8 cellular contexts compared by ENCODE assay signal in genomic region chr16:86510465-86511261, GRCh38. TPM values are rescaled to one million over a fixed set of nuclear protein-coding genes. Genes with fewer than 3 reads are reported as not detected.
DNase-seq lines count a peak whose midpoint lies in the region; ATAC-seq and TF ChIP-seq lines count a peak whose summit lies in the region.

Gene FOXF1 (plus strand): TSS chr16:86510527. CDS start chr16:86510570, 43 bp downstream.

- CTCF ChIA-PET in PC-3 (lab: Charles Lee): no interaction called here

- H3K4me2 ChIP-seq in PC-3 (ENCODE audit: low read length): peak within 1 kb of the TSS; percentile 86

- no peak for TF ChIP-seq EP300 in esophagus muscularis mucosa (IDR thresholded peaks at IDR 0.05)

- intact Hi-C loops in PC-3 (cut with micrococcal nuclease): no loop called here
- intact Hi-C loops in esophagus muscularis mucosa (cut with DNase I): loop anchor here (5.0 kb wide), 1 partner anchor 313 kb away; no protein-coding TSS in a partner anchor

- H3K79me2 ChIP-seq in PC-3 (ENCODE audit: low read length): no peaks in the 10 kb centered on the region

- in situ Hi-C loops in Caki2 (cut with HindIII; ENCODE audit: low pct_unique_long_range_greater_than_20kb, low sequenced_read_pairs): loop anchor here (25.0 kb wide), 1 partner anchor 423 kb away; no protein-coding TSS in a partner anchor

- POLR2A ChIA-PET in PC-3 (lab: Charles Lee; ENCODE audit: unreplicated experiment): no interaction called here

- DNase-seq in Caki2 (ENCODE audit: low read depth) (peak; percentile 18), PC-3 (no peak), esophagus muscularis mucosa (ENCODE audit: extremely low spot score) (no peak), NCI-H1092 treated with DMSO at 0.1 percent for 48 hours (lab: John Stamatoyannopoulos, UW) (no peak)
- no peak for DNase-seq in activated effector memory CD4-positive, alpha-beta T cell treated with Interleukin-2 at 50 U/mL for 16 hours

- TF ChIP-seq CTCF in PC-3 (conservative IDR thresholded peaks at IDR 0.05; ENCODE audit: low read depth, low read length): no peak
- TF ChIP-seq CTCF in esophagus muscularis mucosa (IDR thresholded peaks at IDR 0.05): peak in 1 of 3 experiments; percentile 16

- no peak for TF ChIP-seq POLR2A in esophagus muscularis mucosa (IDR thresholded peaks at IDR 0.05; ENCODE audit: low read depth)

- no peaks in the 10 kb centered on the region for H4K20me1 ChIP-seq in PC-3 (ENCODE audit: low read length)

- WGBS in esophagus muscularis mucosa: 0% methylated on average over 29 of the region's 89 CpGs

- H3K9me3 ChIP-seq in PC-3 (ENCODE audit: low read length): no peaks in the 10 kb centered on the region
- H3K9me3 ChIP-seq in esophagus muscularis mucosa: no peaks in the 10 kb centered on the region
- H3K9me3 ChIP-seq in neuron (ENCODE audit: low read length): no peaks in the 10 kb centered on the region

- no peak for ATAC-seq in PC-3
- no peak for ATAC-seq in HG03469 (IDR thresholded peaks at IDR 0.05; ENCODE audit: unreplicated experiment)
- no peak for ATAC-seq in GM21367 (IDR thresholded peaks at IDR 0.05; ENCODE audit: unreplicated experiment)

- no peaks in the 10 kb centered on the region for H3K9me2 ChIP-seq in PC-3 (replicated peaks; ENCODE audit: low read length)

- H3K27me3 ChIP-seq in PC-3 (ENCODE audit: low read length) (peaks cover 72% of the 10 kb centered on the region), esophagus muscularis mucosa (peaks cover 0 to 68% (median 0%) of the 10 kb centered on the region in 4 donors), neuron (ENCODE audit: insufficient read depth, low read length) (peaks cover 94% of the 10 kb centered on the region)

- H3K4me1 ChIP-seq in PC-3 (ENCODE audit: insufficient read depth, low read length) (no peaks in the 10 kb centered on the region), esophagus muscularis mucosa (peaks cover 36 to 48% (median 41%) of the 10 kb centered on the region in 4 donors), neuron (ENCODE audit: insufficient read depth, low read length) (no peaks in the 10 kb centered on the region)

- H3K36me3 ChIP-seq in PC-3 (ENCODE audit: low read depth, low read length) (no peaks in the 10 kb centered on the region), esophagus muscularis mucosa (peaks cover 0 to 23% (median 12%) of the 10 kb centered on the region in 4 donors), neuron (ENCODE audit: insufficient read depth, low read length) (no peaks in the 10 kb centered on the region)

- H2AFZ ChIP-seq in PC-3 (ENCODE audit: low read length) (peak within 1 kb of the TSS; percentile 62), neuron (ENCODE audit: low read depth, low read length) (no peak within 1 kb of the TSS)

- H3K4me3 ChIP-seq in PC-3 (ENCODE audit: low read length): peak within 1 kb of the TSS; percentile 65
- peak within 1 kb of the TSS; percentile 81 to 91 (median 84) for H3K4me3 ChIP-seq in esophagus muscularis mucosa
- peak within 1 kb of the TSS; percentile 4 for H3K4me3 ChIP-seq in neuron (ENCODE audit: low read length)

- no TSS peak for BruUV-seq in PC-3 (replicated peaks; lab: Mats Ljungman, UMichigan)

- H3K9ac ChIP-seq in PC-3 (ENCODE audit: low read length): no peak within 1 kb of the TSS

- H3F3A ChIP-seq in PC-3 (ENCODE audit: low read length, unreplicated experiment): no peaks in the 10 kb centered on the region

- H3K27ac ChIP-seq in PC-3 (ENCODE audit: low read length) (no peak within 1 kb of the TSS), esophagus muscularis mucosa (replicated peaks in 1 of 4) (peak within 1 kb of the TSS; percentile 95 to 100 (median 98))

RNA-seq across cellular contexts. Expression of gene FOXF1, which starts in this region (rescaled TPM):
- 1.5 and 2.1 TPM in 2 replicates for total RNA-seq in Caki2 (2014; rRNA removed; shearing (Covaris generic); ENCODE audit: low replicate concordance)
- total RNA-seq in PC-3 (2014; rRNA removed) (not detected in 2 replicates), esophagus muscularis mucosa (10 to 100 TPM; 40.7 to 94.5 (median 69.3) TPM)

Comparison
In these comparisons a context has a peak if more than half of its experiments do, and no peak if none do; other contexts are left out.
1. RNA of gene FOXF1 (total RNA-seq): 40.7 to 94.5 TPM in esophagus muscularis mucosa; 1.5 to 2.1 TPM in Caki2 and not detected in PC-3; every median in the first group is over 10 times any median in the second.
2. H3K4me3 ChIP-seq: peak in every context shown above with its lines; median percentile 84 in esophagus muscularis mucosa; 65 in PC-3; 4 in neuron.